26 cellular contexts compared by ENCODE assay signal in genomic region chr3:46012246-46012645, GRCh38. TPM values are rescaled to one million over a fixed set of nuclear protein-coding genes. Genes with fewer than 3 reads are reported as not detected.
DNase-seq lines count a peak whose midpoint lies in the region; ATAC-seq, FAIRE-seq and TF ChIP-seq lines count a peak whose summit lies in the region.
"Had no signal": no experiment of that assay in that cellular context is flagged by ENCODE, and none has a peak within 500 bp of the region (broad histone marks: within the 10 kb centered on the region; RNA-seq: fewer than 3 reads in every experiment).

No MANE protein-coding gene starts in this region.

- no peak overlapping the region for H3K23ac ChIP-seq in IMR-90 (ENCODE audit: low read depth, low read length)

- H2BK120ac ChIP-seq in IMR-90 (ENCODE audit: low read depth, low read length): no peak overlapping the region

- H3K9me3 ChIP-seq in IMR-90 (ENCODE audit: control insufficient read depth, insufficient read depth, low read length) (no peaks in the 10 kb centered on the region), K562 (replicated peaks; ENCODE audit: control insufficient read depth, insufficient read depth, low read depth, low read length) (no peaks in the 10 kb centered on the region), vagina (no peaks in the 10 kb centered on the region)
- H3K9me3 ChIP-seq: A549 had no signal

- H3K79me2 ChIP-seq in K562 (ENCODE audit: control insufficient read depth, insufficient read depth, low read length): no peaks in the 10 kb centered on the region

- H3K4me3 ChIP-seq in IMR-90 (ENCODE audit: insufficient read depth, low read depth, low read length) (no peak overlapping the region), K562 (no peak overlapping the region), vagina (no peak overlapping the region)
- H3K4me3 ChIP-seq: A549, GM23248 had no signal

- no peak overlapping the region for H3K14ac ChIP-seq in IMR-90 (replicated peaks; ENCODE audit: low read depth, low read length)

- H4K20me1 ChIP-seq in IMR-90 (ENCODE audit: insufficient read depth, low read length) (no peaks in the 10 kb centered on the region), K562 (replicated peaks; ENCODE audit: control insufficient read depth, insufficient read depth, low read length) (no peaks in the 10 kb centered on the region)

- H3K9ac ChIP-seq in IMR-90 (ENCODE audit: low read depth, low read length): no peak overlapping the region
- no peak overlapping the region for H3K9ac ChIP-seq in K562 (ENCODE audit: insufficient read depth in 1 of 2, low read depth in 2 of 2, low read length in 2 of 2)
- H3K9ac ChIP-seq: GM23248 had no signal

- no peak overlapping the region for H2BK15ac ChIP-seq in IMR-90 (ENCODE audit: low read depth, low read length)

- ATAC-seq in IMR-90 (ENCODE audit: low read depth) (no peak), K562 (no peak), GM18907 (IDR thresholded peaks at IDR 0.05; ENCODE audit: unreplicated experiment) (no peak)
- ATAC-seq in activated CD4-positive, CD25-positive, alpha-beta regulatory T cell treated with anti-CD3 and anti-CD28 coated beads, Interleukin-2, amount 50 U/mL, for 24 hours: no peak
- ATAC-seq: A549 had no signal

- TF ChIP-seq RAD21 in IMR-90 (IDR thresholded peaks at IDR 0.05; ENCODE audit: low read length) (no peak), K562 (CRISPR knock-in tag; conservative IDR thresholded peaks at IDR 0.05 in 1 of 2, IDR thresholded peaks at IDR 0.05 in 1 of 2) (no peak)

- in situ Hi-C loops in IMR-90 (cut with MboI; ENCODE audit: low sequenced_read_pairs): no loop called here
- in situ Hi-C loops in K562 (cut with MboI): no loop called here

- H3K36me3 ChIP-seq in IMR-90 (ENCODE audit: control insufficient read depth, insufficient read depth, low read length): no peaks in the 10 kb centered on the region
- no peaks in the 10 kb centered on the region for H3K36me3 ChIP-seq in K562 (ENCODE audit: control insufficient read depth, insufficient read depth, low read length)
- no peaks in the 10 kb centered on the region for H3K36me3 ChIP-seq in vagina

- BruUV-seq in IMR-90 (replicated peaks; lab: Mats Ljungman, UMichigan) (no TSS peak), K562 (replicated peaks; lab: Mats Ljungman, UMichigan) (no TSS peak)

- no peak overlapping the region for H2AK5ac ChIP-seq in IMR-90 (ENCODE audit: low read depth, low read length)

- H3K56ac ChIP-seq in IMR-90 (ENCODE audit: extremely low read depth, insufficient read depth, low read length): no peak overlapping the region

- H4K8ac ChIP-seq in IMR-90 (ENCODE audit: low read depth in 2 of 2, low read length in 2 of 2): no peak overlapping the region

- no peak overlapping the region for H2BK5ac ChIP-seq in IMR-90 (ENCODE audit: low read depth, low read length, poor library complexity, severe bottlenecking)

- no peak overlapping the region for H3K4ac ChIP-seq in IMR-90 (ENCODE audit: low read depth, low read length)

- H2AFZ ChIP-seq in IMR-90 (replicated peaks; ENCODE audit: low read length, poor library complexity): peak overlapping the region; percentile 16
- H2AFZ ChIP-seq in K562 (ENCODE audit: low read depth, low read length): no peak overlapping the region
- H2AFZ ChIP-seq: GM23248 had no signal

- H4K91ac ChIP-seq in IMR-90 (ENCODE audit: insufficient read depth, low read depth, low read length): no peak overlapping the region

- H3K4me2 ChIP-seq in IMR-90 (ENCODE audit: low read depth, low read length): no peak overlapping the region
- H3K4me2 ChIP-seq in K562 (ENCODE audit: insufficient read depth, low read length): no peak overlapping the region
- H3K4me2 ChIP-seq: A549 had no signal

- no peak for FAIRE-seq in K562 (lab: Jason Lieb, UNC)
- FAIRE-seq: A549, GM12891, GM18507, H1 had no signal

- POLR2A ChIA-PET in IMR-90 (lab: Charles Lee; ENCODE audit: unreplicated experiment) (no interaction called here), K562 (lab: Yijun Ruan, JAX) (interaction anchor here (0.8 kb wide), 1 partner anchor 11 kb away, joined by 3 read pairs; no protein-coding TSS in a partner anchor)

- H3K4me1 ChIP-seq in IMR-90 (ENCODE audit: control insufficient read depth, insufficient read depth, low read length): peaks cover 1% of the 10 kb centered on the region; the same call in 1 of the 2 replicates
- H3K4me1 ChIP-seq in K562 (replicated peaks in 1 of 2; ENCODE audit: control insufficient read depth in 2 of 2, insufficient read depth in 2 of 2, low read length in 2 of 2): peaks cover 0 to 14% of the 10 kb centered on the region in 2 experiments; a peak in 3 of 5 replicates
- H3K4me1 ChIP-seq in vagina: no peaks in the 10 kb centered on the region
- H3K4me1 ChIP-seq: A549 had no signal

- no peak for TF ChIP-seq EP300 in K562 (IDR thresholded peaks at IDR 0.05; ENCODE audit: low read length)

- DNase-seq in IMR-90: no peak
- no peak for DNase-seq in K562 (ENCODE audit: extremely low read depth in 1 of 4, low spot score in 3 of 4)
- DNase-seq in islet precursor cell: peak; percentile 12
- peak; percentile 37 to 55 for DNase-seq in vagina (ENCODE audit: extremely low spot score in 2 of 2)
- no peak for DNase-seq in AG08395 (ENCODE audit: low spot score)
- DNase-seq: 8988T; ACHN; C1 segment of cervical spinal cord; Calu3; CD4-positive, alpha-beta memory T cell; COR-L47; DMS53; DMS79 treated with DMSO at 0.1 percent for 48 hours; GF-D8; GM23248; H7; HCEC 1CT had no signal

- CTCF ChIA-PET in IMR-90 (lab: Yijun Ruan, JAX) (no interaction called here), K562 (lab: Yijun Ruan, JAX; ENCODE audit: low intra/inter-chr PET ratio) (no interaction called here)

- no peak overlapping the region for H2AK9ac ChIP-seq in IMR-90 (replicated peaks; ENCODE audit: low read depth, low read length, poor library complexity)

- H2BK20ac ChIP-seq in IMR-90 (ENCODE audit: low read depth, low read length): no peak overlapping the region

- no peak overlapping the region for H3K18ac ChIP-seq in IMR-90 (ENCODE audit: low read depth, low read length)

- H4K5ac ChIP-seq in IMR-90 (ENCODE audit: low read depth, low read length): no peak overlapping the region

- WGBS in IMR-90 (ENCODE audit: extremely low coverage in 2 of 2, insufficient read length in 1 of 2), 2 experiments: 84% methylated on average over 3 of the region's 4 CpGs; no CpG with 5 or more reads in 1 of the 2 experiments
- WGBS in K562 (ENCODE audit: insufficient coverage, low coverage, missing lambda C conversion rate): 5% methylated on average over 4 of the region's 4 CpGs

- intact Hi-C loops in IMR-90 (cut with micrococcal nuclease): no loop called here
- intact Hi-C loops in K562 (cut with micrococcal nuclease): no loop called here
- intact Hi-C loops in vagina (cut with DNase I): no loop called here

- no peaks in the 10 kb centered on the region for H3K9me1 ChIP-seq in IMR-90 (ENCODE audit: insufficient read depth, low read length)
- H3K9me1 ChIP-seq in K562 (ENCODE audit: control insufficient read depth, insufficient read depth, low read length): no peaks in the 10 kb centered on the region

- dilution Hi-C loops in IMR-90 (cut with HindIII; ENCODE audit: low sequenced_read_pairs, unreplicated experiment): no loop called here

- H3K27me3 ChIP-seq in IMR-90 (ENCODE audit: control insufficient read depth, insufficient read depth, low read length) (peaks cover 18% of the 10 kb centered on the region), K562 (ENCODE audit: control insufficient read depth in 2 of 2, insufficient read depth in 2 of 2, low read length in 2 of 2) (peaks cover 11 to 37% of the 10 kb centered on the region in 2 experiments), vagina (no peaks in the 10 kb centered on the region)

- H3K79me1 ChIP-seq in IMR-90 (ENCODE audit: low read depth in 1 of 2, low read length in 2 of 2): no peaks in the 10 kb centered on the region

- no peak for TF ChIP-seq CTCF in IMR-90 (conservative IDR thresholded peaks at IDR 0.05; ENCODE audit: low read depth, low read length)
- no peak for TF ChIP-seq CTCF in K562 (IDR thresholded peaks at IDR 0.05 in 2 of 3, conservative IDR thresholded peaks at IDR 0.05 in 1 of 3; ENCODE audit: insufficient read depth in 2 of 3, low read depth in 1 of 3, low read length in 3 of 3)
- no peak for TF ChIP-seq CTCF in vagina (IDR thresholded peaks at IDR 0.05)

- H3K27ac ChIP-seq in IMR-90 (ENCODE audit: insufficient read depth, low read length) (no peak overlapping the region), K562 (ENCODE audit: extremely low read depth, low read depth, low read length) (no peak overlapping the region), vagina (no peak overlapping the region)
- H3K27ac ChIP-seq: A549, GM23248 had no signal

- no peak for TF ChIP-seq POLR2A in IMR-90 (IDR thresholded peaks at IDR 0.05; ENCODE audit: low read depth, low read length)
- no peak for TF ChIP-seq POLR2A in K562 (conservative IDR thresholded peaks at IDR 0.05)
- no peak for TF ChIP-seq POLR2A in vagina (IDR thresholded peaks at IDR 0.05)

RNA-seq across cellular contexts. Expression of gene XCR1, which starts 15.0 kb away (rescaled TPM):
- total RNA-seq in IMR-90 (2012; rRNA removed) (not detected in 2 replicates), K562 (2014; rRNA removed) (not detected in 2 replicates), K562 (2014; rRNA removed; fragmentation: Illumina TruSeq; extraction: Trizol) (not detected in 2 replicates), K562 (2015; rRNA removed; fragmentation: Illumina TruSeq; extraction: Trizol) (not detected in 2 replicates), K562 (2021) (not detected in 2 replicates), vagina (not detected)
- polyA plus RNA-seq in IMR-90 (2012; rRNA removed) (not detected in 2 replicates), K562 (2011; rRNA removed) (not detected in 2 replicates), K562 (2014; fragmentation: Illumina TruSeq; extraction: Trizol) (not detected in 2 replicates), K562 (2014; fragmentation: Nextera tagmentation; extraction: Ambion mirVana) (not detected), K562 (2014; rRNA removed) (not detected in 2 replicates)
- not detected in 2 replicates for polyA plus RNA-seq in IMR-90 (2012; cell fraction: cytosol; rRNA removed)
- not detected in 2 replicates for polyA plus RNA-seq in IMR-90 (2012; cell fraction: nucleus; rRNA removed; ENCODE audit: low replicate concordance)
- not detected in 2 replicates for total RNA-seq in K562 (2011; cell fraction: chromatin; rRNA removed; ENCODE audit: low replicate concordance)
- not detected in 2 replicates for total RNA-seq in K562 (2011; cell fraction: nucleolus; rRNA removed)
- not detected in 2 replicates for total RNA-seq in K562 (2011; cell fraction: nucleoplasm; rRNA removed)
- polyA plus RNA-seq in K562 (2011; cell fraction: cytosol; rRNA removed): not detected in 2 replicates
- not detected in 2 replicates for polyA plus RNA-seq in K562 (2011; cell fraction: nucleus; rRNA removed)
- not detected in 2 replicates for polyA plus RNA-seq in K562 (2012)
- not detected in 2 replicates for polyA minus RNA-seq in K562 (2011; rRNA and poly(A)+ RNA removed)
- not detected in 2 replicates for polyA minus RNA-seq in K562 (2011; cell fraction: cytosol; rRNA and poly(A)+ RNA removed)
- not detected in 2 replicates for polyA minus RNA-seq in K562 (2011; cell fraction: nucleus; rRNA and poly(A)+ RNA removed)
- total RNA-seq: Calu3; CD4-positive, alpha-beta memory T cell; Daoy; G401; GM23248; H1; H7 had no signal
- polyA plus RNA-seq: A549; BJ; CD4-positive, alpha-beta memory T cell; GM23248 had no signal

RNA-seq across cellular contexts. Expression of gene FYCO1, which starts 16.6 kb away (rescaled TPM):
- 16.1 and 20.1 TPM in 2 replicates for total RNA-seq in IMR-90 (2012; rRNA removed)
- 12.0 and 13.7 TPM in 2 replicates for polyA plus RNA-seq in IMR-90 (2012; rRNA removed)
- polyA plus RNA-seq in IMR-90 (2012; cell fraction: cytosol; rRNA removed): 6.7 and 10.1 TPM in 2 replicates
- 6.8 and 8.8 TPM in 2 replicates for polyA plus RNA-seq in IMR-90 (2012; cell fraction: nucleus; rRNA removed; ENCODE audit: low replicate concordance)
- total RNA-seq in K562 (2011; cell fraction: chromatin; rRNA removed; ENCODE audit: low replicate concordance): 31.3 and 41.9 TPM in 2 replicates
- 26.8 and 33.7 TPM in 2 replicates for total RNA-seq in K562 (2011; cell fraction: nucleolus; rRNA removed)
- 26.5 and 30.9 TPM in 2 replicates for total RNA-seq in K562 (2011; cell fraction: nucleoplasm; rRNA removed)
- total RNA-seq in K562 (2014; rRNA removed): 6.7 and 7.9 TPM in 2 replicates
- total RNA-seq in K562 (2014; rRNA removed; fragmentation: Illumina TruSeq; extraction: Trizol): 7.4 and 8.3 TPM in 2 replicates
- total RNA-seq in K562 (2015; rRNA removed; fragmentation: Illumina TruSeq; extraction: Trizol): 8.6 and 9.1 TPM in 2 replicates
- total RNA-seq in K562 (2021): 11.8 and 13.8 TPM in 2 replicates
- 7.2 and 7.7 TPM in 2 replicates for polyA plus RNA-seq in K562 (2011; rRNA removed)
- polyA plus RNA-seq in K562 (2011; cell fraction: cytosol; rRNA removed): 7.5 and 8.3 TPM in 2 replicates
- 15.5 and 25.2 TPM in 2 replicates for polyA plus RNA-seq in K562 (2011; cell fraction: nucleus; rRNA removed)
- 5.4 and 7.1 TPM in 2 replicates for polyA plus RNA-seq in K562 (2012)
- polyA plus RNA-seq in K562 (2014; fragmentation: Illumina TruSeq; extraction: Trizol): 10.6 and 11.1 TPM in 2 replicates
- polyA plus RNA-seq in K562 (2014; fragmentation: Nextera tagmentation; extraction: Ambion mirVana): 1 to 10 TPM; 2.1 to 3.0 TPM
- 7.4 and 9.6 TPM in 2 replicates for polyA plus RNA-seq in K562 (2014; rRNA removed)
- polyA minus RNA-seq in K562 (2011; rRNA and poly(A)+ RNA removed): 13.2 and 13.9 TPM in 2 replicates
- 7.2 and 8.5 TPM in 2 replicates for polyA minus RNA-seq in K562 (2011; cell fraction: cytosol; rRNA and poly(A)+ RNA removed)
- polyA minus RNA-seq in K562 (2011; cell fraction: nucleus; rRNA and poly(A)+ RNA removed): 28.9 and 29.5 TPM in 2 replicates
- total RNA-seq in vagina: 45.7 TPM

Comparison
In these comparisons a context has a peak if more than half of its experiments do, and no peak if none do; other contexts are left out.
1. DNase-seq: peak in islet precursor cell (single experiment) and vagina (2 of 2); none in IMR-90 (single experiment), K562 (0 of 4) and AG08395 (single experiment).